In genomic region chr19:50818859-50819472, GRCh38 we compare ENCODE assay signal across 14 cellular contexts. TPM values are rescaled to one million over a fixed set of nuclear protein-coding genes. Genes with fewer than 3 reads are reported as not detected.
DNase-seq lines count a peak whose midpoint lies in the region; ATAC-seq, FAIRE-seq and TF ChIP-seq lines count a peak whose summit lies in the region.
"Had no signal": no experiment of that assay in that cellular context is flagged by ENCODE, and none has a peak within 500 bp of the region (broad histone marks: within the 10 kb centered on the region; RNA-seq: fewer than 3 reads in every experiment).

No MANE protein-coding gene starts in this region.

- POLR2A ChIA-PET in H1 (lab: Charles Lee; ENCODE audit: partially characterized antibody), result interaction anchor here (1.6 to 14.4 kb wide), 2 partner anchors 13 to 21 kb away, joined by 6 to 275 read pairs; no protein-coding TSS in a partner anchor

- no peak for ATAC-seq in stimulated activated naive CD8-positive, alpha-beta T cell treated with anti-CD3 and anti-CD28 coated beads, Interleukin-15, Interleukin-2, amounts not matched to agents 100 U/mL and 50 U/mL, for 24 hours
- no peak for ATAC-seq in HG02642 (IDR thresholded peaks at IDR 0.05; ENCODE audit: poor library complexity, unreplicated experiment)
- no peak for ATAC-seq in GM18517 (IDR thresholded peaks at IDR 0.05; ENCODE audit: unreplicated experiment)

- no peak for TF ChIP-seq RAD21 in H1 (IDR thresholded peaks at IDR 0.05 in 1 of 2, conservative IDR thresholded peaks at IDR 0.05 in 1 of 2; ENCODE audit: low read depth in 2 of 2, low read length in 2 of 2)

- H3K4me1 ChIP-seq in H1 (replicated peaks in 1 of 4; ENCODE audit: control insufficient read depth in 3 of 4, insufficient read depth in 4 of 4, low read length in 3 of 4), result peaks cover 5 to 26% (median 20%) of the 10 kb centered on the region in 4 experiments

- no peak overlapping the region for H2BK120ac ChIP-seq in H1 (replicated peaks; ENCODE audit: low read depth, low read length)

- H3K4me3 ChIP-seq in H1 (ENCODE audit: extremely low read depth in 1 of 4, insufficient read depth in 2 of 4, low read depth in 3 of 4, low read length in 4 of 4) (peak overlapping the region in 1 of 4 experiments; percentile 83; a peak in 1 of 8 replicates), WERI-Rb-1 (ENCODE audit: low read depth, low read length) (no peak overlapping the region), coronary artery (no peak overlapping the region)

- H3K4me2 ChIP-seq in H1 (ENCODE audit: insufficient read depth in 1 of 2, low read depth in 2 of 2, low read length in 2 of 2), result peak overlapping the region; percentile 81 to 94; a peak in 3 of 4 replicates

- H3K36me3 ChIP-seq in H1 (ENCODE audit: control insufficient read depth in 2 of 4, insufficient read depth in 4 of 4, low read length in 3 of 4) (no peaks in the 10 kb centered on the region), WERI-Rb-1 (no peaks in the 10 kb centered on the region)
- H3K36me3 ChIP-seq: sigmoid colon had no signal

- H3K18ac ChIP-seq in H1 (ENCODE audit: extremely low read depth, low read length), result no peak overlapping the region

- no peak overlapping the region for H3K4ac ChIP-seq in H1 (replicated peaks; ENCODE audit: insufficient read length, low read depth, low read length)

- peaks cover 80% of the 10 kb centered on the region for H3K27me3 Mint-ChIP-seq in stimulated activated naive CD8-positive, alpha-beta T cell treated with anti-CD3 and anti-CD28 coated beads, Interleukin-15, Interleukin-2, amounts not matched to agents 100 ng/mL and 50 ng/mL, for 24 hours

- no peak overlapping the region for H2BK20ac ChIP-seq in H1 (ENCODE audit: low read length)

- 89% methylated on average over 11 of the region's 12 CpGs; no CpG with 5 or more reads in 1 of the 2 experiments for WGBS in H1 (ENCODE audit: extremely low coverage in 1 of 2, insufficient coverage in 1 of 2, insufficient read length in 1 of 2, insufficient replicate concordance in 2 of 2, low coverage in 1 of 2, low lambda C conversion rate in 2 of 2, missing lambda C conversion rate in 1 of 2), 2 experiments

- no peak overlapping the region for H2BK15ac ChIP-seq in H1 (ENCODE audit: low read length)

- H3K4me3 Mint-ChIP-seq in stimulated activated naive CD8-positive, alpha-beta T cell treated with anti-CD3 and anti-CD28 coated beads, Interleukin-15, Interleukin-2, amounts not matched to agents 100 ng/mL and 50 ng/mL, for 24 hours, result peak overlapping the region; percentile 51

- H2BK12ac ChIP-seq in H1 (ENCODE audit: low read depth, low read length), result peak overlapping the region; percentile 50; the same call in 1 of the 2 replicates

- no peaks in the 10 kb centered on the region for H3K9me3 Mint-ChIP-seq in stimulated activated naive CD8-positive, alpha-beta T cell treated with anti-CD3 and anti-CD28 coated beads, Interleukin-15, Interleukin-2, amounts not matched to agents 100 ng/mL and 50 ng/mL, for 24 hours

- no peak for FAIRE-seq in H1 (lab: Jason Lieb, UNC)

- H3K23ac ChIP-seq in H1 (ENCODE audit: insufficient read length), result no peak overlapping the region

- no peak overlapping the region for H2BK5ac ChIP-seq in H1 (ENCODE audit: low read depth, low read length)

- CTCF ChIA-PET in H1 (lab: Charles Lee; ENCODE audit: partially characterized antibody), result interaction anchor here (1.7 to 2.1 kb wide), 2 partner anchors 11 to 103 kb away, joined by 5 to 6 read pairs; no protein-coding TSS in a partner anchor

- H3K36me3 Mint-ChIP-seq in stimulated activated naive CD8-positive, alpha-beta T cell treated with anti-CD3 and anti-CD28 coated beads, Interleukin-15, Interleukin-2, amounts not matched to agents 100 ng/mL and 50 ng/mL, for 24 hours (ENCODE audit: low read depth), result no peaks in the 10 kb centered on the region

- H3K9me3 ChIP-seq in H1 (ENCODE audit: insufficient read depth in 2 of 2, low read depth in 1 of 2, low read length in 1 of 2) (no peaks in the 10 kb centered on the region), WERI-Rb-1 (ENCODE audit: severe bottlenecking) (peaks cover 8% of the 10 kb centered on the region)
- H3K9me3 ChIP-seq: sigmoid colon had no signal

- no peaks in the 10 kb centered on the region for H3K79me1 ChIP-seq in H1 (ENCODE audit: low read depth, low read length)

- no peak overlapping the region for H4K91ac ChIP-seq in H1 (replicated peaks; ENCODE audit: insufficient read length, low read length)

- TF ChIP-seq CTCF in H1 (IDR thresholded peaks at IDR 0.05; ENCODE audit: control extremely low read depth in 1 of 3, insufficient read depth in 1 of 3, low read depth in 1 of 3, low read length in 3 of 3), result no peak
- TF ChIP-seq CTCF in WERI-Rb-1 (IDR thresholded peaks at IDR 0.05; ENCODE audit: low read depth, low read length), result no peak
- no peak for TF ChIP-seq CTCF in coronary artery (IDR thresholded peaks at IDR 0.05)

- no peak for TF ChIP-seq POLR2A in H1 (IDR thresholded peaks at IDR 0.05; ENCODE audit: control extremely low read depth in 1 of 2, low read depth in 2 of 2, low read length in 2 of 2)

- H2AFZ ChIP-seq in H1 (ENCODE audit: low read length), result no peak overlapping the region

- H3K56ac ChIP-seq in H1 (replicated peaks; ENCODE audit: insufficient read length, low read depth, low read length), result no peak overlapping the region

- H3K27ac Mint-ChIP-seq in stimulated activated naive CD8-positive, alpha-beta T cell treated with anti-CD3 and anti-CD28 coated beads, Interleukin-15, Interleukin-2, amounts not matched to agents 100 ng/mL and 50 ng/mL, for 24 hours, result no peak overlapping the region

- DNase-seq in stimulated activated naive CD8-positive, alpha-beta T cell treated with anti-CD3 and anti-CD28 coated beads, Interleukin-15, Interleukin-2, amounts not matched to agents 100 U/mL and 50 U/mL, for 24 hours, result no peak
- peak; percentile 42 for DNase-seq in NCI-H774 (lab: John Stamatoyannopoulos, UW)
- no peak for DNase-seq in H1 (ENCODE audit: low read depth in 1 of 2, low spot score in 2 of 2)
- no peak for DNase-seq in WERI-Rb-1
- no peak for DNase-seq in coronary artery (ENCODE audit: low spot score)
- DNase-seq: amniotic stem cell, hypothalamus, Kasumi-1, SIG-M5, sigmoid colon had no signal

- H3K27ac ChIP-seq in H1 (ENCODE audit: low read depth, low read length), result no peak overlapping the region
- no peak overlapping the region for H3K27ac ChIP-seq in WERI-Rb-1
- H3K27ac ChIP-seq in coronary artery, result no peak overlapping the region
- H3K27ac ChIP-seq: sigmoid colon had no signal

- TF ChIP-seq EP300 in H1 (IDR thresholded peaks at IDR 0.05; ENCODE audit: borderline replicate concordance in 1 of 2, low read depth in 2 of 2, low read length in 2 of 2), result no peak

- H3K79me2 ChIP-seq in H1 (ENCODE audit: control insufficient read depth in 1 of 2, insufficient read depth in 2 of 2, low read length in 2 of 2), result no peaks in the 10 kb centered on the region

- no peak overlapping the region for H3K14ac ChIP-seq in H1 (ENCODE audit: insufficient read length)

- H2AK5ac ChIP-seq in H1 (ENCODE audit: low read depth, low read length), result no peak overlapping the region

- H4K5ac ChIP-seq in H1 (ENCODE audit: insufficient read length, low read depth, low read length), result no peak overlapping the region

- H4K20me1 ChIP-seq in H1 (replicated peaks in 1 of 2; ENCODE audit: control insufficient read depth in 1 of 2, insufficient read depth in 2 of 2, low read length in 2 of 2), result peaks cover 0 to 2% of the 10 kb centered on the region in 2 experiments

- H3K4me1 Mint-ChIP-seq in stimulated activated naive CD8-positive, alpha-beta T cell treated with anti-CD3 and anti-CD28 coated beads, Interleukin-15, Interleukin-2, amounts not matched to agents 100 ng/mL and 50 ng/mL, for 24 hours (ENCODE audit: low read depth), result peaks cover 46% of the 10 kb centered on the region

- H4K8ac ChIP-seq in H1 (ENCODE audit: extremely low read depth, insufficient read depth, low read length), result peak overlapping the region; percentile 29; the same call in 1 of the 2 replicates

- H3K23me2 ChIP-seq in H1 (ENCODE audit: low read depth, low read length), result peaks cover 17% of the 10 kb centered on the region

- no peak overlapping the region for H3K9ac ChIP-seq in H1 (replicated peaks in 1 of 4; ENCODE audit: extremely low read depth in 1 of 4, low read depth in 3 of 4, low read length in 3 of 4)

- H3K27me3 ChIP-seq in H1 (replicated peaks in 1 of 4; ENCODE audit: control insufficient read depth in 3 of 4, extremely low read depth in 1 of 4, insufficient read depth in 3 of 4, low read length in 3 of 4), result peaks cover 9 to 37% (median 33%) of the 10 kb centered on the region in 4 experiments
- H3K27me3 ChIP-seq in WERI-Rb-1 (ENCODE audit: insufficient read depth, low read depth, severe bottlenecking), result peaks cover under 1% of the 10 kb centered on the region

RNA-seq across cellular contexts. Expression of gene KLK1, which starts 4.6 kb away (rescaled TPM):
- total RNA-seq in H1 (2021; fragmentation: NEBNext Ultra II Directional; extraction: Animal tissue kit (Norgen Biotek cat#: 25700)), result 3.4 and 4.8 TPM in 2 replicates
- 4.0 and 5.8 TPM in 2 replicates for polyA plus RNA-seq in H1 (2011; rRNA removed)
- polyA plus RNA-seq in H1 (2011; cell fraction: cytosol; rRNA removed), result 4.8 TPM
- polyA plus RNA-seq in H1 (2011; cell fraction: nucleus; rRNA removed), result 7.1 TPM
- 5.2 to 6.7 TPM (median 5.7 TPM) in 4 replicates for polyA plus RNA-seq in H1 (2012, experiment 1 of 2)
- 4.1 TPM for polyA plus RNA-seq in H1 (2012, experiment 2 of 2)
- 6.2 TPM for polyA plus RNA-seq in H1 (2013, experiment 1 of 2)
- 5.8 TPM for polyA plus RNA-seq in H1 (2013, experiment 2 of 2)
- 0.63 and 1.4 TPM in 2 replicates for polyA minus RNA-seq in H1 (2011; rRNA and poly(A)+ RNA removed)
- 1.3 TPM for polyA minus RNA-seq in H1 (2011; cell fraction: cytosol; rRNA and poly(A)+ RNA removed)
- polyA minus RNA-seq in H1 (2011; cell fraction: nucleus; rRNA and poly(A)+ RNA removed), result 2.9 TPM
- total RNA-seq: sigmoid colon, urinary bladder had no signal

RNA-seq across cellular contexts. Expression of gene KLK15, which starts 14.4 kb away (rescaled TPM):
- not detected in 2 replicates for total RNA-seq in H1 (2021; fragmentation: NEBNext Ultra II Directional; extraction: Animal tissue kit (Norgen Biotek cat#: 25700))
- not detected in 2 replicates for polyA plus RNA-seq in H1 (2011; rRNA removed)
- polyA plus RNA-seq in H1 (2011; cell fraction: cytosol; rRNA removed), result 0.06 TPM
- polyA plus RNA-seq in H1 (2011; cell fraction: nucleus; rRNA removed), result 0.20 TPM
- polyA plus RNA-seq in H1 (2012, experiment 1 of 2), result not detected in 4 replicates
- not detected for polyA plus RNA-seq in H1 (2012, experiment 2 of 2)
- 0.04 TPM for polyA plus RNA-seq in H1 (2013, experiment 1 of 2)
- polyA plus RNA-seq in H1 (2013, experiment 2 of 2), result not detected
- polyA minus RNA-seq in H1 (2011; rRNA and poly(A)+ RNA removed), result not detected in 2 replicates
- not detected for polyA minus RNA-seq in H1 (2011; cell fraction: cytosol; rRNA and poly(A)+ RNA removed)
- polyA minus RNA-seq in H1 (2011; cell fraction: nucleus; rRNA and poly(A)+ RNA removed), result not detected
- total RNA-seq: sigmoid colon, urinary bladder had no signal
- polyA plus RNA-seq: urinary bladder had no signal

RNA-seq across cellular contexts. Expression of gene ACP4, which starts 28.8 kb away (rescaled TPM):
- not detected in 2 replicates for total RNA-seq in H1 (2021; fragmentation: NEBNext Ultra II Directional; extraction: Animal tissue kit (Norgen Biotek cat#: 25700))
- polyA plus RNA-seq in H1 (2011; rRNA removed), result not detected in 2 replicates
- polyA plus RNA-seq in H1 (2011; cell fraction: cytosol; rRNA removed), result not detected
- not detected for polyA plus RNA-seq in H1 (2011; cell fraction: nucleus; rRNA removed)
- not detected in 4 replicates for polyA plus RNA-seq in H1 (2012, experiment 1 of 2)
- not detected for polyA plus RNA-seq in H1 (2012, experiment 2 of 2)
- not detected for polyA plus RNA-seq in H1 (2013, experiment 1 of 2)
- not detected for polyA plus RNA-seq in H1 (2013, experiment 2 of 2)
- not detected in 2 replicates for polyA minus RNA-seq in H1 (2011; rRNA and poly(A)+ RNA removed)
- polyA minus RNA-seq in H1 (2011; cell fraction: cytosol; rRNA and poly(A)+ RNA removed), result not detected
- not detected for polyA minus RNA-seq in H1 (2011; cell fraction: nucleus; rRNA and poly(A)+ RNA removed)
- total RNA-seq: sigmoid colon, urinary bladder had no signal
- polyA plus RNA-seq: sigmoid colon, urinary bladder had no signal

RNA-seq across cellular contexts. Expression of gene KLK3, which starts 35.7 kb away (rescaled TPM):
- not detected in 2 replicates for total RNA-seq in H1 (2021; fragmentation: NEBNext Ultra II Directional; extraction: Animal tissue kit (Norgen Biotek cat#: 25700))
- polyA plus RNA-seq in H1 (2011; rRNA removed), result 0.08 and 0.25 TPM in 2 replicates
- polyA plus RNA-seq in H1 (2011; cell fraction: cytosol; rRNA removed), result 0.13 TPM
- 0.86 TPM for polyA plus RNA-seq in H1 (2011; cell fraction: nucleus; rRNA removed)
- 0.15 TPM in 1 of 4 replicates, not detected in the others for polyA plus RNA-seq in H1 (2012, experiment 1 of 2)
- not detected for polyA plus RNA-seq in H1 (2012, experiment 2 of 2)
- 0.04 TPM for polyA plus RNA-seq in H1 (2013, experiment 1 of 2)
- 0.06 TPM for polyA plus RNA-seq in H1 (2013, experiment 2 of 2)
- polyA minus RNA-seq in H1 (2011; rRNA and poly(A)+ RNA removed), result 0.61 and 0.69 TPM in 2 replicates
- polyA minus RNA-seq in H1 (2011; cell fraction: cytosol; rRNA and poly(A)+ RNA removed), result not detected
- not detected for polyA minus RNA-seq in H1 (2011; cell fraction: nucleus; rRNA and poly(A)+ RNA removed)
- total RNA-seq: sigmoid colon, urinary bladder had no signal
- polyA plus RNA-seq: urinary bladder had no signal

RNA-seq across cellular contexts. Expression of gene GPR32, which starts 48.7 kb away (rescaled TPM):
- not detected in 2 replicates for total RNA-seq in H1 (2021; fragmentation: NEBNext Ultra II Directional; extraction: Animal tissue kit (Norgen Biotek cat#: 25700))
- not detected in 2 replicates for polyA plus RNA-seq in H1 (2011; rRNA removed)
- not detected for polyA plus RNA-seq in H1 (2011; cell fraction: cytosol; rRNA removed)
- polyA plus RNA-seq in H1 (2011; cell fraction: nucleus; rRNA removed), result not detected
- not detected in 4 replicates for polyA plus RNA-seq in H1 (2012, experiment 1 of 2)
- not detected for polyA plus RNA-seq in H1 (2012, experiment 2 of 2)
- polyA plus RNA-seq in H1 (2013, experiment 1 of 2), result not detected
- polyA plus RNA-seq in H1 (2013, experiment 2 of 2), result not detected
- not detected in 2 replicates for polyA minus RNA-seq in H1 (2011; rRNA and poly(A)+ RNA removed)
- not detected for polyA minus RNA-seq in H1 (2011; cell fraction: cytosol; rRNA and poly(A)+ RNA removed)
- polyA minus RNA-seq in H1 (2011; cell fraction: nucleus; rRNA and poly(A)+ RNA removed), result not detected
- total RNA-seq: sigmoid colon, urinary bladder had no signal
- polyA plus RNA-seq: sigmoid colon, urinary bladder had no signal
